In genomic region chr11:65262381-65262680, GRCh38 we compare ENCODE assay signal across 8 cellular contexts. TPM values are rescaled to one million over a fixed set of nuclear protein-coding genes. Genes with fewer than 3 reads are reported as not detected.
DNase-seq lines count a peak whose midpoint lies in the region; ATAC-seq and TF ChIP-seq lines count a peak whose summit lies in the region.

No MANE protein-coding gene starts in this region.

- peak overlapping the region; percentile 97 for H3K9ac ChIP-seq in SU-DHL-6 (ENCODE audit: low read length)

- H3K4me3 ChIP-seq in HAP-1 (peak overlapping the region; percentile 60), SU-DHL-6 (ENCODE audit: insufficient read depth, low read length, poor library complexity, severe bottlenecking) (peak overlapping the region; percentile 79)

- H3K4me1 ChIP-seq in HAP-1 = peaks cover 8% of the 10 kb centered on the region

- H3F3A ChIP-seq in SU-DHL-6 (ENCODE audit: insufficient read depth) = peaks cover 9% of the 10 kb centered on the region; the same call in 1 of the 2 replicates

- no peaks in the 10 kb centered on the region for H3K27me3 ChIP-seq in HAP-1 (ENCODE audit: low read depth)
- H3K27me3 ChIP-seq in SU-DHL-6 (ENCODE audit: low read length) = no peaks in the 10 kb centered on the region

- intact Hi-C loops in sciatic nerve (cut with DNase I) = no loop called here

- H2AFZ ChIP-seq in SU-DHL-6 (ENCODE audit: low read depth, low read length, severe bottlenecking) = peak overlapping the region; percentile 15

- H3K36me3 ChIP-seq in HAP-1 (replicated peaks) = peaks cover 19% of the 10 kb centered on the region
- H3K36me3 ChIP-seq in SU-DHL-6 (ENCODE audit: low read length) = peaks cover 6% of the 10 kb centered on the region; the same call in 1 of the 2 replicates

- no peaks in the 10 kb centered on the region for H3K9me2 ChIP-seq in SU-DHL-6 (replicated peaks; ENCODE audit: insufficient read depth, low read length)

- no peaks in the 10 kb centered on the region; the same call in 1 of the 2 replicates for H4K20me1 ChIP-seq in SU-DHL-6 (ENCODE audit: low read depth, low read length)

- in situ Hi-C loops in HAP-1 (cut with MboI; ENCODE audit: low sequenced_read_pairs) = no loop called here

- peak overlapping the region; percentile 98 for H3K4me2 ChIP-seq in SU-DHL-6 (ENCODE audit: low read depth, low read length, poor library complexity, severe bottlenecking)

- H3K27ac ChIP-seq in SU-DHL-6 (ENCODE audit: low read depth, low read length) = peak overlapping the region; percentile 75

- no peaks in the 10 kb centered on the region; the same call in 1 of the 2 replicates for H3K9me3 ChIP-seq in HAP-1
- H3K9me3 ChIP-seq in SU-DHL-6 (ENCODE audit: insufficient read depth, low read length) = no peaks in the 10 kb centered on the region

- H3K79me2 ChIP-seq in SU-DHL-6 (ENCODE audit: insufficient read depth, low read length) = peaks cover 53% of the 10 kb centered on the region

- no peak for TF ChIP-seq CTCF in SU-DHL-6 (IDR thresholded peaks at IDR 0.05; ENCODE audit: insufficient read depth, low read length, poor library complexity, severe bottlenecking)

- DNase-seq in HAP-1 (ENCODE audit: low spot score in 2 of 2) (no peak), fibroblast of peridontal ligament (ENCODE audit: extremely low read depth) (peak; percentile 51), pons (ENCODE audit: low spot score) (peak; percentile 55), NCI-H1048 (lab: John Stamatoyannopoulos, UW) (no peak), sciatic nerve (ENCODE audit: low spot score) (no peak), GM19238 (ENCODE audit: insufficient read length, low spot score) (no peak)

- ATAC-seq in HG02870 (IDR thresholded peaks at IDR 0.05; ENCODE audit: unreplicated experiment) (no peak), sciatic nerve (no peak)

RNA-seq across cellular contexts. Expression of gene POLA2, which starts 0.6 kb away (rescaled TPM):
- 5.5 TPM for total RNA-seq in sciatic nerve

RNA-seq across cellular contexts. Expression of gene CDC42EP2, which starts 52.3 kb away (rescaled TPM):
- total RNA-seq in sciatic nerve = 34.7 TPM

Comparison
In these comparisons a context has a peak if more than half of its experiments do, and no peak if none do; other contexts are left out.
1. DNase-seq: peak in fibroblast of peridontal ligament (single experiment) and pons (single experiment); none in HAP-1 (0 of 2), NCI-H1048 (single experiment), sciatic nerve (single experiment) and GM19238 (single experiment).